ENCODE assay signal across 35 cellular contexts in genomic region chr1:16132325-16132785, GRCh38. TPM values are rescaled to one million over a fixed set of nuclear protein-coding genes. Genes with fewer than 3 reads are reported as not detected.
"Had no signal": no experiment of that assay in that cellular context is flagged by ENCODE, and none has a peak within 500 bp of the region (broad histone marks: within the 10 kb centered on the region; RNA-seq: fewer than 3 reads in every experiment).

No MANE protein-coding gene starts in this region.

- FAIRE-seq: endometrium, endothelial cell of umbilical vein had no signal

- H3K27ac ChIP-seq: ascending aorta, cardiac muscle cell, colonic mucosa, epithelial cell of prostate, gastroesophageal sphincter had no signal

- H3K36me3 ChIP-seq: breast epithelium had no signal

- H3K4me1 Mint-ChIP-seq: activated CD4-positive, alpha-beta T cell treated with anti-CD3 and anti-CD28 coated beads for 36 hours; activated CD4-positive, alpha-beta T cell treated with anti-CD3 and anti-CD28 coated beads, Interleukin-2, amount 10 ng/mL, durations not matched to agents 24 days and 14 days; activated CD8-positive, alpha-beta memory T cell treated with anti-CD3 and anti-CD28 coated beads, Interleukin-2, amount 10 ng/mL, durations not matched to agents 7 days and 5 days; activated naive CD4-positive, alpha-beta T cell treated with anti-CD3 and anti-CD28 coated beads, Interleukin-2, amount 10 ng/mL, durations not matched to agents 7 days and 5 days; activated naive CD8-positive, alpha-beta T cell treated with anti-CD3 and anti-CD28 coated beads, Interleukin-2, amount 10 ng/mL, durations not matched to agents 7 days and 5 days; brain had no signal

- DNase-seq: activated CD4-positive, alpha-beta memory T cell treated with anti-CD3 and anti-CD28 coated beads for 36 hours; activated CD4-positive, alpha-beta T cell treated with anti-CD3 and anti-CD28 coated beads for 36 hours; activated CD4-positive, alpha-beta T cell treated with anti-CD3 and anti-CD28 coated beads, Interleukin-2, amount 10 ng/mL, durations not matched to agents 24 days and 14 days; activated CD4-positive, CD25-positive, alpha-beta regulatory T cell; activated CD4-positive, CD25-positive, alpha-beta regulatory T cell treated with anti-CD3 and anti-CD28 coated beads, Interleukin-2, amount 50 U/mL, for 72 hours; activated CD8-positive, alpha-beta memory T cell treated with anti-CD3 and anti-CD28 coated beads, Interleukin-2, amount 10 ng/mL, durations not matched to agents 7 days and 5 days; activated CD8-positive, alpha-beta memory T cell treated with anti-CD3 and anti-CD28 coated beads, Interleukin-2, amount 50 U/mL, for 4 hours; activated CD8-positive, alpha-beta T cell treated with anti-CD3 and anti-CD28 coated beads, Interleukin-2, amount 10 ng/mL, durations not matched to agents 7 days and 5 days; activated effector memory CD4-positive, alpha-beta T cell treated with anti-CD3 and anti-CD28 coated beads, Interleukin-2, amount 50 U/mL, for 16 hours; activated naive CD4-positive, alpha-beta T cell treated with anti-CD3 and anti-CD28 coated beads, Interleukin-2, amount 10 ng/mL, durations not matched to agents 7 days and 5 days; activated naive CD8-positive, alpha-beta T cell treated with anti-CD3 and anti-CD28 coated beads, Interleukin-2, amount 10 ng/mL, durations not matched to agents 7 days and 5 days; activated T-cell treated with anti-CD3 and anti-CD28 coated beads, Interleukin-2, amount 50 U/mL, for 1 hour; activated T-cell treated with anti-CD3 and anti-CD28 coated beads, Interleukin-2, amount 50 U/mL, for 48 hours; central memory CD4-positive, alpha-beta T cell; cerebellar nuclear complex; colonic mucosa; effector CD8-positive, alpha-beta T cell; esophagus squamous epithelium; foreskin melanocyte; T-helper 1 cell; T-helper 17 cell had no signal

- H3K27me3 Mint-ChIP-seq: activated CD4-positive, alpha-beta memory T cell treated with anti-CD3 and anti-CD28 coated beads for 36 hours; activated CD4-positive, alpha-beta T cell treated with anti-CD3 and anti-CD28 coated beads for 36 hours; activated CD4-positive, alpha-beta T cell treated with anti-CD3 and anti-CD28 coated beads, Interleukin-2, amount 10 ng/mL, durations not matched to agents 24 days and 14 days; activated naive CD8-positive, alpha-beta T cell treated with anti-CD3 and anti-CD28 coated beads, Interleukin-2, amount 10 ng/mL, durations not matched to agents 7 days and 5 days; brain; T-helper 17 cell had no signal

- H3K4me3 Mint-ChIP-seq: activated CD4-positive, alpha-beta memory T cell treated with anti-CD3 and anti-CD28 coated beads for 36 hours; activated CD4-positive, alpha-beta T cell treated with anti-CD3 and anti-CD28 coated beads for 36 hours; activated CD4-positive, alpha-beta T cell treated with anti-CD3 and anti-CD28 coated beads, Interleukin-2, amount 10 ng/mL, durations not matched to agents 24 days and 14 days; activated CD8-positive, alpha-beta memory T cell treated with anti-CD3 and anti-CD28 coated beads, Interleukin-2, amount 10 ng/mL, durations not matched to agents 7 days and 5 days; activated CD8-positive, alpha-beta T cell treated with anti-CD3 and anti-CD28 coated beads, Interleukin-2, amount 10 ng/mL, durations not matched to agents 7 days and 5 days; activated naive CD4-positive, alpha-beta T cell treated with anti-CD3 and anti-CD28 coated beads, Interleukin-2, amount 10 ng/mL, durations not matched to agents 7 days and 5 days; activated naive CD8-positive, alpha-beta T cell treated with anti-CD3 and anti-CD28 coated beads, Interleukin-2, amount 10 ng/mL, durations not matched to agents 7 days and 5 days; activated T-helper 1 cell treated with anti-CD3 and anti-CD28 coated beads, Interleukin-12 subunit alpha, Interleukin-12 subunit beta, Interleukin-2, Interleukin-4 antibody, amounts not matched to agents 30 ng/mL and 10 ng/mL and 1 ng/mL, durations not matched to agents 14 hours and 24 hours and 36 hours; brain; T-helper 17 cell; T-helper 2 cell treated with Interferon-gamma antibody and Interleukin-4, amounts not matched to agents 5 μg/mL and 100 μg/mL, for 36 hours had no signal

- ATAC-seq: activated CD4-positive, alpha-beta T cell treated with anti-CD3 and anti-CD28 coated beads for 36 hours; activated CD8-positive, alpha-beta memory T cell treated with anti-CD3 and anti-CD28 coated beads, Interleukin-2, amount 10 ng/mL, durations not matched to agents 7 days and 5 days; activated CD8-positive, alpha-beta T cell treated with anti-CD3 and anti-CD28 coated beads, Interleukin-2, amount 10 ng/mL, durations not matched to agents 7 days and 5 days; activated naive CD4-positive, alpha-beta T cell treated with anti-CD3 and anti-CD28 coated beads, Interleukin-2, amount 50 U/mL, for 72 hours; gastroesophageal sphincter; T-helper 17 cell had no signal

- H3K9me3 Mint-ChIP-seq: activated CD4-positive, alpha-beta memory T cell treated with anti-CD3 and anti-CD28 coated beads for 36 hours; activated CD4-positive, alpha-beta T cell treated with anti-CD3 and anti-CD28 coated beads, Interleukin-2, amount 10 ng/mL, durations not matched to agents 24 days and 14 days; activated naive CD4-positive, alpha-beta T cell treated with anti-CD3 and anti-CD28 coated beads, Interleukin-2, amount 10 ng/mL, durations not matched to agents 7 days and 5 days; activated naive CD4-positive, alpha-beta T cell treated with anti-CD3 and anti-CD28 coated beads, Interleukin-2, amount 50 U/mL, for 72 hours; activated naive CD8-positive, alpha-beta T cell treated with anti-CD3 and anti-CD28 coated beads, Interleukin-2, amount 10 ng/mL, durations not matched to agents 7 days and 5 days; activated T-helper 1 cell treated with anti-CD3 and anti-CD28 coated beads, Interleukin-12 subunit alpha, Interleukin-12 subunit beta, Interleukin-2, Interleukin-4 antibody, amounts not matched to agents 30 ng/mL and 10 ng/mL and 1 ng/mL, durations not matched to agents 14 hours and 24 hours and 36 hours; activated T-helper 2 cell treated with anti-CD3 and anti-CD28 coated beads, Interferon-gamma antibody, Interleukin-2, Interleukin-4, amounts not matched to agents 10 μg/mL and 5 μg/mL and 100 μg/mL, durations not matched to agents 14 hours and 24 hours and 36 hours; brain; T-helper 2 cell treated with Interferon-gamma antibody and Interleukin-4, amounts not matched to agents 5 μg/mL and 100 μg/mL, for 36 hours had no signal

- H3K27me3 ChIP-seq: ascending aorta, breast epithelium, cardiac muscle cell, colonic mucosa, esophagus squamous epithelium, gastroesophageal sphincter had no signal

- H3K36me3 Mint-ChIP-seq: activated CD4-positive, alpha-beta memory T cell treated with anti-CD3 and anti-CD28 coated beads for 36 hours; activated CD8-positive, alpha-beta memory T cell treated with anti-CD3 and anti-CD28 coated beads, Interleukin-2, amount 10 ng/mL, durations not matched to agents 7 days and 5 days; activated naive CD4-positive, alpha-beta T cell treated with anti-CD3 and anti-CD28 coated beads, Interleukin-2, amount 10 ng/mL, durations not matched to agents 7 days and 5 days; activated naive CD4-positive, alpha-beta T cell treated with anti-CD3 and anti-CD28 coated beads, Interleukin-2, amount 50 U/mL, for 72 hours; activated naive CD8-positive, alpha-beta T cell treated with anti-CD3 and anti-CD28 coated beads, Interleukin-2, amount 10 ng/mL, durations not matched to agents 7 days and 5 days had no signal

- H3K9me3 ChIP-seq: ascending aorta, breast epithelium, colonic mucosa, esophagus squamous epithelium, gastroesophageal sphincter had no signal

- H3K4me1 ChIP-seq: breast epithelium, colonic mucosa, gastroesophageal sphincter had no signal

- H3K27ac Mint-ChIP-seq: activated CD4-positive, alpha-beta memory T cell treated with anti-CD3 and anti-CD28 coated beads for 36 hours; activated CD4-positive, alpha-beta T cell treated with anti-CD3 and anti-CD28 coated beads for 36 hours; activated CD4-positive, alpha-beta T cell treated with anti-CD3 and anti-CD28 coated beads, Interleukin-2, amount 10 ng/mL, durations not matched to agents 24 days and 14 days; activated CD8-positive, alpha-beta memory T cell treated with anti-CD3 and anti-CD28 coated beads, Interleukin-2, amount 10 ng/mL, durations not matched to agents 7 days and 5 days; activated CD8-positive, alpha-beta T cell treated with anti-CD3 and anti-CD28 coated beads, Interleukin-2, amount 10 ng/mL, durations not matched to agents 7 days and 5 days; activated naive CD4-positive, alpha-beta T cell treated with anti-CD3 and anti-CD28 coated beads, Interleukin-2, amount 10 ng/mL, durations not matched to agents 7 days and 5 days; activated naive CD4-positive, alpha-beta T cell treated with anti-CD3 and anti-CD28 coated beads, Interleukin-2, amount 50 U/mL, for 72 hours; activated naive CD8-positive, alpha-beta T cell treated with anti-CD3 and anti-CD28 coated beads, Interleukin-2, amount 10 ng/mL, durations not matched to agents 7 days and 5 days; activated T-helper 1 cell treated with anti-CD3 and anti-CD28 coated beads, Interleukin-12 subunit alpha, Interleukin-12 subunit beta, Interleukin-2, Interleukin-4 antibody, amounts not matched to agents 30 ng/mL and 10 ng/mL and 1 ng/mL, durations not matched to agents 14 hours and 24 hours and 36 hours; activated T-helper 2 cell treated with anti-CD3 and anti-CD28 coated beads, Interferon-gamma antibody, Interleukin-2, Interleukin-4, amounts not matched to agents 10 μg/mL and 5 μg/mL and 100 μg/mL, durations not matched to agents 14 hours and 24 hours and 36 hours; brain; T-helper 17 cell; T-helper 2 cell treated with Interferon-gamma antibody and Interleukin-4, amounts not matched to agents 5 μg/mL and 100 μg/mL, for 36 hours had no signal

- H3K4me3 ChIP-seq: ascending aorta, breast epithelium, cardiac muscle cell, colonic mucosa, esophagus squamous epithelium, gastroesophageal sphincter had no signal

RNA-seq across cellular contexts. Expression of gene EPHA2, which starts 23.5 kb away (rescaled TPM):
- total RNA-seq: activated CD4-positive, alpha-beta T cell treated with anti-CD3 and anti-CD28 coated beads, Interleukin-2, amount 10 ng/mL, durations not matched to agents 24 days and 14 days; activated CD8-positive, alpha-beta memory T cell treated with anti-CD3 and anti-CD28 coated beads for 36 hours; activated CD8-positive, alpha-beta memory T cell treated with anti-CD3 and anti-CD28 coated beads, Interleukin-2, amount 10 ng/mL, durations not matched to agents 7 days and 5 days; activated CD8-positive, alpha-beta T cell treated with anti-CD3 and anti-CD28 coated beads, Interleukin-2, amount 10 ng/mL, durations not matched to agents 7 days and 5 days; activated naive CD8-positive, alpha-beta T cell treated with anti-CD3 and anti-CD28 coated beads, Interleukin-2, amount 10 ng/mL, durations not matched to agents 7 days and 5 days; activated T-helper 1 cell treated with anti-CD3 and anti-CD28 coated beads, Interleukin-12 subunit alpha, Interleukin-12 subunit beta, Interleukin-2, Interleukin-4 antibody, amounts not matched to agents 30 ng/mL and 10 ng/mL and 1 ng/mL, durations not matched to agents 14 hours and 24 hours and 36 hours; activated T-helper 2 cell treated with anti-CD3 and anti-CD28 coated beads, Interferon-gamma antibody, Interleukin-2, Interleukin-4, amounts not matched to agents 10 μg/mL and 5 μg/mL and 100 μg/mL, durations not matched to agents 14 hours and 24 hours and 36 hours; T-helper 17 cell had no signal

RNA-seq across cellular contexts. Expression of gene FAM131C, which starts 58.9 kb away (rescaled TPM):
- total RNA-seq: breast epithelium, dermis microvascular lymphatic vessel endothelial cell, endothelial cell of umbilical vein, gastroesophageal sphincter, T-helper 17 cell had no signal
